27 cellular contexts compared by ENCODE assay signal in genomic region chr5:19125956-19126713, GRCh38.
DNase-seq lines count a peak whose midpoint lies in the region; ATAC-seq, FAIRE-seq and TF ChIP-seq lines count a peak whose summit lies in the region.
"Had no signal": no experiment of that assay in that cellular context is flagged by ENCODE, and none has a peak within 500 bp of the region (broad histone marks: within the 10 kb centered on the region; RNA-seq: fewer than 3 reads in every experiment).

No MANE protein-coding gene starts in this region.

- no peak overlapping the region for H3K9ac ChIP-seq in MM.1S (ENCODE audit: low read length)

- no peaks in the 10 kb centered on the region for H3K36me3 Mint-ChIP-seq in activated naive CD8-positive, alpha-beta T cell treated with anti-CD3 and anti-CD28 coated beads, Interleukin-2, amount 50 U/mL, for 24 hours (ENCODE audit: low read depth)
- H3K36me3 Mint-ChIP-seq: activated CD4-positive, alpha-beta memory T cell treated with anti-CD3 and anti-CD28 coated beads for 36 hours; activated naive CD4-positive, alpha-beta T cell treated with anti-CD3 and anti-CD28 coated beads, Interleukin-2, amount 50 U/mL, for 24 hours had no signal

- no peaks in the 10 kb centered on the region for H3K79me2 ChIP-seq in MM.1S (ENCODE audit: low read length)

- FAIRE-seq in D721Med (lab: Jason Lieb, UNC): peak; percentile 11
- FAIRE-seq: endothelial cell of umbilical vein, islet of Langerhans had no signal

- H3K4me2 ChIP-seq in MM.1S (ENCODE audit: low read depth, low read length): no peak overlapping the region

- no peaks in the 10 kb centered on the region for H3F3A ChIP-seq in MM.1S (ENCODE audit: insufficient read depth, low read length)

- TF ChIP-seq CTCF in D721Med (IDR thresholded peaks at IDR 0.05; ENCODE audit: insufficient read depth, missing control alignments) (no peak), RWPE2 (IDR thresholded peaks at IDR 0.05; ENCODE audit: poor library complexity, severe bottlenecking) (no peak), MM.1S (IDR thresholded peaks at IDR 0.05; ENCODE audit: low read length) (no peak)

- no peaks in the 10 kb centered on the region for H3K9me2 ChIP-seq in MM.1S (replicated peaks; ENCODE audit: insufficient read depth, low read length)

- H3K27ac Mint-ChIP-seq in activated naive CD8-positive, alpha-beta T cell treated with anti-CD3 and anti-CD28 coated beads, Interleukin-2, amount 50 U/mL, for 24 hours: no peak overlapping the region
- H3K27ac Mint-ChIP-seq: activated CD4-positive, alpha-beta memory T cell treated with anti-CD3 and anti-CD28 coated beads for 36 hours; activated naive CD4-positive, alpha-beta T cell treated with anti-CD3 and anti-CD28 coated beads, Interleukin-2, amount 50 U/mL, for 24 hours; activated T-helper 17 cell treated with anti-CD3 and anti-CD28 coated beads, Interleukin-2, amount 50 U/mL, for 72 hours had no signal

- ATAC-seq in RWPE2 (ENCODE audit: low read depth): peak; percentile 78; the same call in 2 of the 3 replicates
- no peak for ATAC-seq in activated naive CD8-positive, alpha-beta T cell treated with anti-CD3 and anti-CD28 coated beads, Interleukin-2, amount 50 U/mL, for 24 hours
- ATAC-seq: activated CD4-positive, CD25-positive, alpha-beta regulatory T cell treated with anti-CD3 and anti-CD28 coated beads, Interleukin-2, amount 50 U/mL, for 24 hours; activated T-helper 17 cell treated with anti-CD3 and anti-CD28 coated beads, Interleukin-2, amount 50 U/mL, for 72 hours; right lobe of liver had no signal

- no peak overlapping the region for H3K4me3 Mint-ChIP-seq in activated naive CD8-positive, alpha-beta T cell treated with anti-CD3 and anti-CD28 coated beads, Interleukin-2, amount 50 U/mL, for 24 hours
- H3K4me3 Mint-ChIP-seq: activated CD4-positive, alpha-beta memory T cell treated with anti-CD3 and anti-CD28 coated beads for 36 hours; activated naive CD4-positive, alpha-beta T cell treated with anti-CD3 and anti-CD28 coated beads, Interleukin-2, amount 50 U/mL, for 24 hours; activated T-helper 17 cell treated with anti-CD3 and anti-CD28 coated beads, Interleukin-2, amount 50 U/mL, for 72 hours; central memory CD8-positive, alpha-beta T cell had no signal

- no peaks in the 10 kb centered on the region for H3K27me3 Mint-ChIP-seq in activated naive CD8-positive, alpha-beta T cell treated with anti-CD3 and anti-CD28 coated beads, Interleukin-2, amount 50 U/mL, for 24 hours
- H3K27me3 Mint-ChIP-seq: activated CD4-positive, alpha-beta memory T cell treated with anti-CD3 and anti-CD28 coated beads for 36 hours; activated naive CD4-positive, alpha-beta T cell treated with anti-CD3 and anti-CD28 coated beads, Interleukin-2, amount 50 U/mL, for 24 hours; activated T-helper 17 cell treated with anti-CD3 and anti-CD28 coated beads, Interleukin-2, amount 50 U/mL, for 72 hours; central memory CD8-positive, alpha-beta T cell had no signal

- H3K27ac ChIP-seq in RWPE2 (ENCODE audit: poor library complexity, severe bottlenecking) (no peak overlapping the region), MM.1S (ENCODE audit: low read length) (no peak overlapping the region)
- H3K27ac ChIP-seq: left ventricle myocardium inferior, right lobe of liver, SJCRH30, tibial nerve had no signal

- H4K20me1 ChIP-seq in MM.1S (ENCODE audit: insufficient read depth, low read length): no peaks in the 10 kb centered on the region

- H3K4me3 ChIP-seq in RWPE2 (ENCODE audit: severe bottlenecking) (no peak overlapping the region), MM.1S (ENCODE audit: low read length) (no peak overlapping the region)
- H3K4me3 ChIP-seq: left ventricle myocardium inferior, right lobe of liver, SJCRH30, tibial nerve had no signal

- H3K9me3 ChIP-seq in RWPE2 (ENCODE audit: severe bottlenecking): no peaks in the 10 kb centered on the region
- H3K9me3 ChIP-seq in MM.1S (replicated peaks; ENCODE audit: insufficient read depth, low read length): no peaks in the 10 kb centered on the region
- H3K9me3 ChIP-seq: left ventricle myocardium inferior, right lobe of liver, SJCRH30, tibial nerve had no signal

- no peaks in the 10 kb centered on the region for H3K27me3 ChIP-seq in RWPE2 (ENCODE audit: insufficient read depth, poor library complexity, severe bottlenecking)
- H3K27me3 ChIP-seq in MM.1S (replicated peaks; ENCODE audit: insufficient read depth, low read length): no peaks in the 10 kb centered on the region
- H3K27me3 ChIP-seq: right lobe of liver, SJCRH30, tibial nerve had no signal

- H2AFZ ChIP-seq in MM.1S (ENCODE audit: low read length): no peak overlapping the region

- H3K9me3 Mint-ChIP-seq in activated naive CD8-positive, alpha-beta T cell treated with anti-CD3 and anti-CD28 coated beads, Interleukin-2, amount 50 U/mL, for 24 hours: peaks cover 9% of the 10 kb centered on the region
- H3K9me3 Mint-ChIP-seq: activated T-helper 17 cell treated with anti-CD3 and anti-CD28 coated beads, Interleukin-2, amount 50 U/mL, for 72 hours had no signal

- H3K36me3 ChIP-seq in RWPE2 (ENCODE audit: low read depth) (no peaks in the 10 kb centered on the region), MM.1S (replicated peaks; ENCODE audit: insufficient read depth, low read length) (no peaks in the 10 kb centered on the region)
- H3K36me3 ChIP-seq: left ventricle myocardium inferior, right lobe of liver, SJCRH30, tibial nerve had no signal

- no peaks in the 10 kb centered on the region for H3K4me1 ChIP-seq in RWPE2 (ENCODE audit: insufficient read depth, poor library complexity, severe bottlenecking)
- no peaks in the 10 kb centered on the region for H3K4me1 ChIP-seq in MM.1S (ENCODE audit: low read length)
- H3K4me1 ChIP-seq: left ventricle myocardium inferior, right lobe of liver, SJCRH30, tibial nerve had no signal

- DNase-seq in D721Med (ENCODE audit: insufficient read length, low spot score) (no peak), HPDE6-E6E7 (ENCODE audit: extremely low spot score) (peak; percentile 12), RWPE2 (ENCODE audit: low spot score) (no peak), cerebellar cortex (ENCODE audit: low spot score) (peak; percentile 49), SIG-M5 (lab: John Stamatoyannopoulos, UW) (no peak), NCI-H748 treated with DMSO at 0.1 percent for 48 hours (lab: John Stamatoyannopoulos, UW) (no peak), MM.1S (no peak)
- no peak for DNase-seq in activated naive CD8-positive, alpha-beta T cell treated with anti-CD3 and anti-CD28 coated beads, Interleukin-2, amount 50 U/mL, for 24 hours
- DNase-seq: activated CD4-positive, alpha-beta memory T cell treated with anti-CD3 and anti-CD28 coated beads for 36 hours; anterior cingulate cortex; DMS79 treated with DMSO at 0.1 percent for 48 hours; left ventricle myocardium inferior; NCI-H1092; NCI-H187; NK-92 treated with Interleukin-12 subunit alpha and Interleukin-12 subunit beta, amount 100 ng/mL, for 24 hours; posterior cingulate gyrus; right lobe of liver; stimulated activated CD4-positive, alpha-beta T cell treated with anti-CD3 and anti-CD28 coated beads, Interleukin-2, amount 100 ng/mL, for 48 hours; T-helper 1 cell had no signal

- H3K4me1 Mint-ChIP-seq in activated naive CD8-positive, alpha-beta T cell treated with anti-CD3 and anti-CD28 coated beads, Interleukin-2, amount 50 U/mL, for 24 hours: no peaks in the 10 kb centered on the region
- H3K4me1 Mint-ChIP-seq: activated naive CD4-positive, alpha-beta T cell treated with anti-CD3 and anti-CD28 coated beads, Interleukin-2, amount 50 U/mL, for 24 hours; activated T-helper 17 cell treated with anti-CD3 and anti-CD28 coated beads, Interleukin-2, amount 50 U/mL, for 72 hours; central memory CD8-positive, alpha-beta T cell had no signal

Comparison
In these comparisons a context has a peak if more than half of its experiments do, and no peak if none do; other contexts are left out.
1. DNase-seq: peak in HPDE6-E6E7 (single experiment) and cerebellar cortex (single experiment); none in D721Med (single experiment), RWPE2 (single experiment), SIG-M5 (single experiment), NCI-H748 treated with DMSO at 0.1 percent for 48 hours (single experiment), MM.1S (single experiment) and activated naive CD8-positive, alpha-beta T cell treated with anti-CD3 and anti-CD28 coated beads, Interleukin-2, amount 50 U/mL, for 24 hours (single experiment).